16 cellular contexts compared by ENCODE assay signal in the genomic region with DNA sequence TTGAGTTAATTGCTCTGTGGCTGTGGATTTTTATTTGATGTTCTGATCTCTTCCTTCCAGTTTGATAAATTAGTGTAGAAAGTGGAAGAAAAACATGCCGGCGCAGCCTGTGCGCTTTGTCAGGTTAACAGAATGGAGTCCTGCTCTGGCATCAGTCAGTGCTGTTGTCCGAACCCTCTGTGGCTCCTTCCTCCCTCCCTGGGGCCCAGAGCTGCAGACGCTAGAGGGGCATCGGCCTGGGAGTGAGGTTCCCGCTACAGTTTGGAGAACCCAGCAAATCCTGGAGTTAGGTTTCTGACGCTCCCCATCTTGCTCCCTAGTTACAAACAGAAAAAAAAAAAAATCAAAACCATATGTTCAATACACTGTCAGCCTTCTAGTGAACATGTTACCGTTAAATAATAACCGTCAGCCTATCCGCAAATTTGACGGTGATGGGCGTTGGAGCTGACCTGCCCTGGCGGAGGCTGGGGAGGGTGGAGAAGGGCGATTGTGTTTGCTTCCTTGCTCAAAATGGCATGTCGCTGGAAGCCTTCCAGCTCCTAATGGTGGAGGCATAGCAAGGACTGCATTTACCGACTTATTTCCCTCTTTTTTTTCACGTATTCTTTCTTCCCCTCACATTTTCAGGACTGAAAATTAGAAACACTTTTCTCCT. TPM values are rescaled to one million over a fixed set of nuclear protein-coding genes. Genes with fewer than 3 reads are reported as not detected.
A peak's percentile ranks its signal among the peaks of the same experiment; 100 is the strongest.
DNase-seq lines count a peak whose midpoint lies in the region; ATAC-seq and TF ChIP-seq lines count a peak whose summit lies in the region.
"Had no signal": no experiment of that assay in that cellular context is flagged by ENCODE, and none has a peak within 500 bp of the region (broad histone marks: within the 10 kb centered on the region; RNA-seq: fewer than 3 reads in every experiment).

No MANE protein-coding gene starts in this region.

- H3K27ac Mint-ChIP-seq in activated CD4-positive, alpha-beta T cell treated with anti-CD3 and anti-CD28 coated beads for 36 hours, result no peak overlapping the region
- H3K27ac Mint-ChIP-seq: activated naive CD4-positive, alpha-beta T cell treated with anti-CD3 and anti-CD28 coated beads, Interleukin-2, amount 50 U/mL, for 24 hours had no signal

- peaks cover 4% of the 10 kb centered on the region for H3K36me3 Mint-ChIP-seq in activated CD4-positive, alpha-beta T cell treated with anti-CD3 and anti-CD28 coated beads for 36 hours (ENCODE audit: low read depth)

- intact Hi-C loops in body of pancreas (cut with DNase I) (no loop called here), sigmoid colon (cut with DNase I) (no loop called here)
- intact Hi-C loops in activated CD4-positive, alpha-beta T cell treated with anti-CD3 and anti-CD28 coated beads for 36 hours (cut with DNase I, micrococcal nuclease), result no loop called here

- no peak overlapping the region for H3K4me3 ChIP-seq in GM23248
- H3K4me3 ChIP-seq in body of pancreas, result no peak overlapping the region
- H3K4me3 ChIP-seq in sigmoid colon, result peak overlapping the region in 3 of 4 donors; percentile 24 to 31 (median 26)
- H3K4me3 ChIP-seq: BLaER1 had no signal

- no peaks in the 10 kb centered on the region for H3K9me3 Mint-ChIP-seq in activated CD4-positive, alpha-beta T cell treated with anti-CD3 and anti-CD28 coated beads for 36 hours (ENCODE audit: low read depth)
- H3K9me3 Mint-ChIP-seq: activated naive CD4-positive, alpha-beta T cell treated with anti-CD3 and anti-CD28 coated beads, Interleukin-2, amount 50 U/mL, for 24 hours; effector memory CD8-positive, alpha-beta T cell had no signal

- peaks cover 39% of the 10 kb centered on the region for H3K4me1 ChIP-seq in GM23248 (ENCODE audit: insufficient read depth)
- peaks cover 84% of the 10 kb centered on the region for H3K4me1 ChIP-seq in body of pancreas
- H3K4me1 ChIP-seq in sigmoid colon, result peaks cover 0 to 95% (median 93%) of the 10 kb centered on the region in 4 donors

- H3K27ac ChIP-seq in GM23248 (no peak overlapping the region), body of pancreas (peak overlapping the region in 3 of 4 donors; percentile 27 to 61 (median 32)), sigmoid colon (peak overlapping the region; percentile 69 to 85 (median 78))
- H3K27ac ChIP-seq: BLaER1 had no signal

- no peaks in the 10 kb centered on the region for H3K27me3 Mint-ChIP-seq in activated CD4-positive, alpha-beta T cell treated with anti-CD3 and anti-CD28 coated beads for 36 hours
- H3K27me3 Mint-ChIP-seq: activated naive CD4-positive, alpha-beta T cell treated with anti-CD3 and anti-CD28 coated beads, Interleukin-2, amount 50 U/mL, for 24 hours; effector memory CD8-positive, alpha-beta T cell had no signal

- TF ChIP-seq POLR2A in body of pancreas (IDR thresholded peaks at IDR 0.05) (no peak), sigmoid colon (IDR thresholded peaks at IDR 0.05) (no peak)

- no peak overlapping the region for H3K4me2 ChIP-seq in GM23248 (ENCODE audit: unreplicated experiment)
- H3K4me2 ChIP-seq: BLaER1 had no signal

- peaks cover 11% of the 10 kb centered on the region; the same call in 1 of the 2 replicates for H4K20me1 ChIP-seq in GM23248 (ENCODE audit: insufficient read depth)

- TF ChIP-seq CTCF in body of pancreas (IDR thresholded peaks at IDR 0.05) (no peak), sigmoid colon (IDR thresholded peaks at IDR 0.05) (no peak)

- ATAC-seq in body of pancreas, result no peak
- no peak for ATAC-seq in GM21447 (IDR thresholded peaks at IDR 0.05; ENCODE audit: unreplicated experiment)
- no peak for ATAC-seq in activated CD4-positive, alpha-beta T cell treated with anti-CD3 and anti-CD28 coated beads for 36 hours
- no peak for ATAC-seq in HG03159 (IDR thresholded peaks at IDR 0.05; ENCODE audit: unreplicated experiment)
- no peak for ATAC-seq in HG03108 (IDR thresholded peaks at IDR 0.05; ENCODE audit: unreplicated experiment)
- ATAC-seq: effector memory CD8-positive, alpha-beta T cell had no signal

- H3K9me3 ChIP-seq in GM23248 (ENCODE audit: low read depth) (no peaks in the 10 kb centered on the region), body of pancreas (no peaks in the 10 kb centered on the region), sigmoid colon (no peaks in the 10 kb centered on the region)

- H3F3A ChIP-seq in GM23248 (ENCODE audit: insufficient read depth), result peaks cover 21% of the 10 kb centered on the region

- H3K27me3 ChIP-seq in GM23248 (replicated peaks; ENCODE audit: insufficient read depth) (no peaks in the 10 kb centered on the region), body of pancreas (no peaks in the 10 kb centered on the region), sigmoid colon (no peaks in the 10 kb centered on the region)
- H3K27me3 ChIP-seq: BLaER1 had no signal

- H3K4me1 Mint-ChIP-seq in activated CD4-positive, alpha-beta T cell treated with anti-CD3 and anti-CD28 coated beads for 36 hours, result peaks cover 41% of the 10 kb centered on the region

- peak overlapping the region; percentile 23; the same call in 1 of the 2 replicates for H2AFZ ChIP-seq in GM23248

- H3K9me2 ChIP-seq in GM23248 (ENCODE audit: insufficient read depth), result no peaks in the 10 kb centered on the region

- H3K79me2 ChIP-seq in GM23248 (ENCODE audit: insufficient read depth), result peaks cover 97% of the 10 kb centered on the region

- H3K9ac ChIP-seq in GM23248, result 0 out of 2 replicates have a peak overlapping the region, but pooled peaks have one; percentile 17
- H3K9ac ChIP-seq: BLaER1 had no signal

- DNase-seq in GM23248 (no peak), body of pancreas (peak; percentile 36 to 65 (median 52)), inferior parietal cortex (ENCODE audit: extremely low spot score) (peak; percentile 25), sigmoid colon (no peak)
- no peak for DNase-seq in activated CD4-positive, alpha-beta T cell treated with anti-CD3 and anti-CD28 coated beads for 36 hours
- DNase-seq: activated CD4-positive, alpha-beta T cell treated with anti-CD3 and anti-CD28 coated beads, Interleukin-2, amount 50 U/mL, for 48 hours; effector memory CD8-positive, alpha-beta T cell; NCI-H1417; stimulated activated CD4-positive, alpha-beta T cell treated with anti-CD3 and anti-CD28 coated beads, Interleukin-2, amount 100 ng/mL, for 24 hours; stimulated activated naive CD4-positive, alpha-beta T cell treated with Interleukin-2 at 50 U/mL for 16 hours; SW 1271 had no signal

- H3K36me3 ChIP-seq in GM23248 (ENCODE audit: low read depth), result no peaks in the 10 kb centered on the region
- H3K36me3 ChIP-seq in body of pancreas (replicated peaks in 1 of 2; ENCODE audit: insufficient read depth in 1 of 2, low read depth in 2 of 2), result no peaks in the 10 kb centered on the region
- no peaks in the 10 kb centered on the region for H3K36me3 ChIP-seq in sigmoid colon

- TF ChIP-seq EP300 in sigmoid colon (IDR thresholded peaks at IDR 0.05), result no peak

- H3K4me3 Mint-ChIP-seq in activated CD4-positive, alpha-beta T cell treated with anti-CD3 and anti-CD28 coated beads for 36 hours, result no peak overlapping the region
- H3K4me3 Mint-ChIP-seq: activated naive CD4-positive, alpha-beta T cell treated with anti-CD3 and anti-CD28 coated beads, Interleukin-2, amount 50 U/mL, for 24 hours had no signal

- POLR2A ChIA-PET in activated CD4-positive, alpha-beta T cell treated with anti-CD3 and anti-CD28 coated beads for 36 hours (lab: Charles Lee), result no interaction called here

- WGBS in GM23248 (ENCODE audit: low coverage in 1 of 2, low lambda C conversion rate in 2 of 2, missing lambda C conversion rate in 2 of 2), 2 experiments, result 47 to 56% methylated on average over 18 of the region's 18 CpGs
- WGBS in body of pancreas, 2 donors, result 45 to 52% methylated on average over 18 of the region's 18 CpGs
- 25 to 80% methylated on average over 18 of the region's 18 CpGs for WGBS in sigmoid colon, 2 donors

- in situ Hi-C loops in GM23248 (cut with MboI), result no loop called here

- CTCF ChIA-PET in activated CD4-positive, alpha-beta T cell treated with anti-CD3 and anti-CD28 coated beads for 36 hours (lab: Charles Lee), result interaction anchor here (0.7 kb wide), 1 partner anchor 12 kb away, joined by 3 read pairs; no protein-coding TSS in a partner anchor

RNA-seq across cellular contexts. Expression of a gene that starts 13.5 kb away (rescaled TPM):
- 59.9 and 79.5 TPM in 2 replicates for total RNA-seq in GM23248 (2014; rRNA removed; shearing (Covaris generic))
- polyA plus RNA-seq in GM23248 (2016; fragmentation: Nextera tagmentation; extraction: Ambion mirVana) (46.7 and 49.1 TPM in 2 replicates), sigmoid colon (10 to 100 TPM; 11.8 to 16.2 (median 14.8) TPM)
- total RNA-seq in body of pancreas (10 to 100 TPM; 47.5 to 50.8 TPM), sigmoid colon (100 to 1,000 TPM in 1 of 4 donors, 10 to 100 TPM in 3; 84.7 to 110 (median 95.1) TPM)
- 10 to 100 TPM; 16.7 to 24.5 TPM for total RNA-seq in activated CD4-positive, alpha-beta T cell treated with anti-CD3 and anti-CD28 coated beads for 36 hours

Comparison
In these comparisons a context has a peak if more than half of its experiments do, and no peak if none do; other contexts are left out.
1. DNase-seq: peak in body of pancreas (4 of 4) and inferior parietal cortex (single experiment); none in GM23248 (single experiment), sigmoid colon (single experiment) and activated CD4-positive, alpha-beta T cell treated with anti-CD3 and anti-CD28 coated beads for 36 hours (single experiment).
2. H3K4me3 ChIP-seq: peak in sigmoid colon (3 of 4); none in GM23248 (single experiment) and body of pancreas (0 of 2).